ENCODE assay signal across 1 cellular context in the genomic region with DNA sequence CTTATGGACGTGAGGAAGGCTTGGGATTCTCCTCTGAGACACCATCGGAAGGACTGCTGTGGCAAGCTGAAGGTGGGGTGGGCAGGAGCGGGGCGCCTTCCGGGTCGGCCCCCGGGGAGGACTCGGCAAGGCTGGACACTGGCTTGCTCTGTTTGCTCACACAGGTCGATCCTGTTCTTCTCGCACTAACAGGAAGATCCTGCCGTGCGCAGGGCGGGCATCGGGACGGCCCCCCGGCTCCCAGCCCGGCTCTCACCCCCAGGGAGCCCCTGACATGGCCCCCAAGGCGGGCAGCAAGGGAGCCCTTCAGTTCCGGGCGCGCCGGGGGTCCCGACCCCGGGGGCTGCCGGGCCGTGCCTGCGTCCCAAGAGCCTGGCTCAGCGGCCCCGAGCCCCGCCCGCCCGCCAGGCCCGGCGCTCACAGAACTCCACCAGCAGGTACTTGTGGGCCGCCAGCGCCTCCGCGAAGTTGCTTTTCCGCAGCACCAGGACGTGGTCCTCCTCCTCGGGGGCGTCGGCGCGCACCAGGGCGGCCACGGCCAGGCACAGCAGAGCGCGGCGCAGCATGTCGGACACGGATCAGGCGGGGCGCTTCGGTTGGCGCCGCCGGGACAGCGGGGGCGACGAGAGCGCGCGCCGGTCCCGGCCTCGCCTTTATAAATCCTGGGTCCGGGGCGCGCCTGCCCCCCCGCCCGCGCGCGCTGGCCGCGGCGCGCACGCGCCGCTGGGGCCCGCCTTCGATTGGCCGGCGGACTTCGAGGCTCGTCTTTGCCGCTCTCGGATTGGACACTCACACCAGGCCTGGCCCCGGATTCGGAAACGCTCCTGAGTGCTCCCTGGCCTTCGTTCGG.
TF ChIP-seq lines count a peak whose summit lies in the region.

Gene P4HB (minus strand): TSS at position 630 of the 850 bp plus-strand sequence. CDS start 64 bp downstream, at position 566.

TF ChIP-seq in K562, 482 proteins besides CTCF, POLR2A, EP300 and RAD21 (continued from another document and continues in another):
- no peak for TF ChIP-seq THRAP3 (IDR thresholded peaks at IDR 0.05; ENCODE audit: borderline replicate concordance)
- peak in 1 of 2 experiments; percentile 18; a peak in 1 of 4 replicates for TF ChIP-seq HDAC1 (IDR thresholded peaks at IDR 0.05)
- TF ChIP-seq ZZZ3 (IDR thresholded peaks at IDR 0.05): no peak
- no peak; the same call in 1 of the 2 replicates for TF ChIP-seq GTF2A2 (tag; IDR thresholded peaks at IDR 0.05)
- no peak for TF ChIP-seq ZNF589 (CRISPR knock-in tag; IDR thresholded peaks at IDR 0.05; ENCODE audit: low read depth)
- no peak; the same call in 1 of the 2 replicates for TF ChIP-seq ILF3 (IDR thresholded peaks at IDR 0.05; ENCODE audit: borderline replicate concordance)
- no peak for TF ChIP-seq IRF9 (tag; IDR thresholded peaks at IDR 0.05)
- TF ChIP-seq, protein P1, sequence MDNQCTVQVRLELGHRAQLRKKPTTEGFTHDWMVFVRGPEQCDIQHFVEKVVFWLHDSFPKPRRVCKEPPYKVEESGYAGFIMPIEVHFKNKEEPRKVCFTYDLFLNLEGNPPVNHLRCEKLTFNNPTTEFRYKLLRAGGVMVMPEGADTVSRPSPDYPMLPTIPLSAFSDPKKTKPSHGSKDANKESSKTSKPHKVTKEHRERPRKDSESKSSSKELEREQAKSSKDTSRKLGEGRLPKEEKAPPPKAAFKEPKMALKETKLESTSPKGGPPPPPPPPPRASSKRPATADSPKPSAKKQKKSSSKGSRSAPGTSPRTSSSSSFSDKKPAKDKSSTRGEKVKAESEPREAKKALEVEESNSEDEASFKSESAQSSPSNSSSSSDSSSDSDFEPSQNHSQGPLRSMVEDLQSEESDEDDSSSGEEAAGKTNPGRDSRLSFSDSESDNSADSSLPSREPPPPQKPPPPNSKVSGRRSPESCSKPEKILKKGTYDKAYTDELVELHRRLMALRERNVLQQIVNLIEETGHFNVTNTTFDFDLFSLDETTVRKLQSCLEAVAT (IDR thresholded peaks at IDR 0.05): no peak
- no peak for TF ChIP-seq MAFG (tag; conservative IDR thresholded peaks at IDR 0.05)
- TF ChIP-seq ARID3B (CRISPR knock-in tag; IDR thresholded peaks at IDR 0.05; ENCODE audit: borderline replicate concordance): no peak
- no peak for TF ChIP-seq SIX5 (IDR thresholded peaks at IDR 0.05; ENCODE audit: borderline replicate concordance in 1 of 2, insufficient read depth in 1 of 2, low read depth in 1 of 2, low read length in 2 of 2)
- TF ChIP-seq BACH1 (tag; IDR thresholded peaks at IDR 0.05): no peak
- no peak for TF ChIP-seq DNMT1 (IDR thresholded peaks at IDR 0.05)
- no peak for TF ChIP-seq KAT8 (IDR thresholded peaks at IDR 0.05; ENCODE audit: low read depth)
- no peak for TF ChIP-seq FOXJ2 (tag; IDR thresholded peaks at IDR 0.05)
- TF ChIP-seq, protein P2, sequence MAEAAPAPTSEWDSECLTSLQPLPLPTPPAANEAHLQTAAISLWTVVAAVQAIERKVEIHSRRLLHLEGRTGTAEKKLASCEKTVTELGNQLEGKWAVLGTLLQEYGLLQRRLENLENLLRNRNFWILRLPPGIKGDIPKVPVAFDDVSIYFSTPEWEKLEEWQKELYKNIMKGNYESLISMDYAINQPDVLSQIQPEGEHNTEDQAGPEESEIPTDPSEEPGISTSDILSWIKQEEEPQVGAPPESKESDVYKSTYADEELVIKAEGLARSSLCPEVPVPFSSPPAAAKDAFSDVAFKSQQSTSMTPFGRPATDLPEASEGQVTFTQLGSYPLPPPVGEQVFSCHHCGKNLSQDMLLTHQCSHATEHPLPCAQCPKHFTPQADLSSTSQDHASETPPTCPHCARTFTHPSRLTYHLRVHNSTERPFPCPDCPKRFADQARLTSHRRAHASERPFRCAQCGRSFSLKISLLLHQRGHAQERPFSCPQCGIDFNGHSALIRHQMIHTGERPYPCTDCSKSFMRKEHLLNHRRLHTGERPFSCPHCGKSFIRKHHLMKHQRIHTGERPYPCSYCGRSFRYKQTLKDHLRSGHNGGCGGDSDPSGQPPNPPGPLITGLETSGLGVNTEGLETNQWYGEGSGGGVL (CRISPR knock-in tag; IDR thresholded peaks at IDR 0.05): no peak
- no peak for TF ChIP-seq ZNF184 (CRISPR knock-in tag; IDR thresholded peaks at IDR 0.05)
- TF ChIP-seq ZNF347 (CRISPR knock-in tag; IDR thresholded peaks at IDR 0.05; ENCODE audit: low read depth): no peak
- TF ChIP-seq MEF2A (IDR thresholded peaks at IDR 0.05; ENCODE audit: control insufficient read depth, low read depth, low read length): no peak
- no peak for TF ChIP-seq WHSC1 (IDR thresholded peaks at IDR 0.05; ENCODE audit: low read length)
- peak; percentile 67 for TF ChIP-seq TAF1 (IDR thresholded peaks at IDR 0.05; ENCODE audit: control insufficient read depth, extremely low read depth, insufficient read depth, low read length, severe bottlenecking)
- no peak for TF ChIP-seq PRDM10 (IDR thresholded peaks at IDR 0.05; ENCODE audit: partially characterized antibody)
- no peak for TF ChIP-seq CEBPG (CRISPR knock-in tag; IDR thresholded peaks at IDR 0.05)
- TF ChIP-seq CEBPG (tag; conservative IDR thresholded peaks at IDR 0.05 in 1 of 2, IDR thresholded peaks at IDR 0.05 in 1 of 2): no peak
- TF ChIP-seq TEAD1 (CRISPR knock-in tag; IDR thresholded peaks at IDR 0.05): 0 out of 4 replicates have a peak, but pooled peaks of 1 of the 2 experiments have one; percentile 54
- no peak for TF ChIP-seq KLF16 (IDR thresholded peaks at IDR 0.05)
- no peak for TF ChIP-seq ZNF407 (IDR thresholded peaks at IDR 0.05; ENCODE audit: low read depth)
- TF ChIP-seq SRSF7 (optimal IDR thresholded peaks at IDR 0.05; ENCODE audit: low read depth, low read length): no peak
- TF ChIP-seq ZNF133 (CRISPR knock-in tag; IDR thresholded peaks at IDR 0.05): no peak
- no peak for TF ChIP-seq ARID3A (IDR thresholded peaks at IDR 0.05; ENCODE audit: borderline replicate concordance, low read depth, low read length)
- no peak for TF ChIP-seq SNAPC5 (CRISPR knock-in tag; IDR thresholded peaks at IDR 0.05)
- no peak for TF ChIP-seq PHB2 (IDR thresholded peaks at IDR 0.05; ENCODE audit: low read depth)
